Comparison of ENCODE assay signal across 23 cellular contexts in genomic region chr2:149559341-149560068, GRCh38.
"Had no signal": no experiment of that assay in that cellular context is flagged by ENCODE, and none has a peak within 500 bp of the region (broad histone marks: within the 10 kb centered on the region; RNA-seq: fewer than 3 reads in every experiment).

No MANE protein-coding gene starts in this region.

- H3K4me1 ChIP-seq: prostate gland, vagina had no signal

- H3K27me3 ChIP-seq: brain microvascular endothelial cell, dorsolateral prefrontal cortex, transverse colon, vagina had no signal

- H3K9me3 ChIP-seq: left lung, mucosa of descending colon, prostate gland, transverse colon, vagina had no signal

- H3K36me3 Mint-ChIP-seq: naive thymus-derived CD4-positive, alpha-beta T cell had no signal

- H3K4me3 Mint-ChIP-seq: activated CD8-positive, alpha-beta T cell treated with anti-CD3 and anti-CD28 coated beads, Interleukin-2, amount 10 ng/mL, durations not matched to agents 7 days and 5 days; activated naive CD4-positive, alpha-beta T cell treated with anti-CD3 and anti-CD28 coated beads for 36 hours; activated naive CD8-positive, alpha-beta T cell treated with anti-CD3 and anti-CD28 coated beads, Interleukin-2, amount 50 U/mL, for 24 hours; activated T-cell treated with anti-CD3 and anti-CD28 coated beads, Interleukin-2, amount 50 U/mL, for 4 hours; naive thymus-derived CD4-positive, alpha-beta T cell; stimulated activated naive CD8-positive, alpha-beta T cell treated with anti-CD3 and anti-CD28 coated beads, Interleukin-15, Interleukin-2, amounts not matched to agents 100 ng/mL and 50 ng/mL, for 24 hours had no signal

- H3K9me3 Mint-ChIP-seq: activated naive CD4-positive, alpha-beta T cell treated with anti-CD3 and anti-CD28 coated beads for 36 hours; activated naive CD8-positive, alpha-beta T cell treated with anti-CD3 and anti-CD28 coated beads, Interleukin-2, amount 50 U/mL, for 24 hours; activated T-cell treated with anti-CD3 and anti-CD28 coated beads, Interleukin-2, amount 50 U/mL, for 4 hours; naive thymus-derived CD4-positive, alpha-beta T cell; stimulated activated naive CD8-positive, alpha-beta T cell treated with anti-CD3 and anti-CD28 coated beads, Interleukin-15, Interleukin-2, amounts not matched to agents 100 ng/mL and 50 ng/mL, for 24 hours had no signal

- H3K36me3 ChIP-seq: brain microvascular endothelial cell, left lung, prostate gland, transverse colon, vagina had no signal

- DNase-seq: activated CD4-positive, alpha-beta T cell treated with anti-CD3 and anti-CD28 coated beads for 48 hours; activated CD4-positive, CD25-positive, alpha-beta regulatory T cell; activated CD8-positive, alpha-beta T cell treated with anti-CD3 and anti-CD28 coated beads, Interleukin-2, amount 10 ng/mL, durations not matched to agents 7 days and 5 days; activated naive CD4-positive, alpha-beta T cell treated with anti-CD3 and anti-CD28 coated beads for 36 hours; activated naive CD8-positive, alpha-beta T cell treated with anti-CD3 and anti-CD28 coated beads, Interleukin-2, amount 50 U/mL, for 24 hours; activated T-cell treated with anti-CD3 and anti-CD28 coated beads, Interleukin-2, amount 50 U/mL, for 4 hours; aorta; brain microvascular endothelial cell; central memory CD4-positive, alpha-beta T cell; dorsolateral prefrontal cortex; erythroblast; mammary epithelial cell; mucosa of descending colon; naive thymus-derived CD4-positive, alpha-beta T cell; small intestine; stimulated activated CD4-positive, alpha-beta T cell treated with anti-CD3 and anti-CD28 coated beads, Interleukin-15, amount 100 ng/mL, for 24 hours; stimulated activated CD4-positive, alpha-beta T cell treated with anti-CD3 and anti-CD28 coated beads, Interleukin-2, amount 100 ng/mL, for 48 hours; transverse colon had no signal

- ATAC-seq: activated CD8-positive, alpha-beta T cell treated with anti-CD3 and anti-CD28 coated beads, Interleukin-2, amount 10 ng/mL, durations not matched to agents 7 days and 5 days; activated naive CD8-positive, alpha-beta T cell treated with anti-CD3 and anti-CD28 coated beads, Interleukin-2, amount 50 U/mL, for 24 hours; activated T-cell treated with anti-CD3 and anti-CD28 coated beads, Interleukin-2, amount 50 U/mL, for 4 hours; left lung; mucosa of descending colon; naive thymus-derived CD4-positive, alpha-beta T cell; right cardiac atrium had no signal

- H3K27me3 Mint-ChIP-seq: activated naive CD8-positive, alpha-beta T cell treated with anti-CD3 and anti-CD28 coated beads, Interleukin-2, amount 50 U/mL, for 24 hours had no signal

- H3K27ac ChIP-seq: brain microvascular endothelial cell, dorsolateral prefrontal cortex, left lung, prostate gland, transverse colon, vagina had no signal

- H3K4me1 Mint-ChIP-seq: activated naive CD8-positive, alpha-beta T cell treated with anti-CD3 and anti-CD28 coated beads, Interleukin-2, amount 50 U/mL, for 24 hours had no signal

- H3K27ac Mint-ChIP-seq: activated CD8-positive, alpha-beta T cell treated with anti-CD3 and anti-CD28 coated beads, Interleukin-2, amount 10 ng/mL, durations not matched to agents 7 days and 5 days; activated naive CD4-positive, alpha-beta T cell treated with anti-CD3 and anti-CD28 coated beads for 36 hours; activated naive CD8-positive, alpha-beta T cell treated with anti-CD3 and anti-CD28 coated beads, Interleukin-2, amount 50 U/mL, for 24 hours; naive thymus-derived CD4-positive, alpha-beta T cell; stimulated activated naive CD8-positive, alpha-beta T cell treated with anti-CD3 and anti-CD28 coated beads, Interleukin-15, Interleukin-2, amounts not matched to agents 100 ng/mL and 50 ng/mL, for 24 hours had no signal

- H3K4me3 ChIP-seq: dorsolateral prefrontal cortex, left lung, mucosa of descending colon, prostate gland, transverse colon, vagina had no signal
